1 cellular context compared by ENCODE assay signal in genomic region chr16:81314603-81315270, GRCh38.
A peak's percentile ranks its signal among the peaks of the same experiment; 100 is the strongest.
TF ChIP-seq lines count a peak whose summit lies in the region.

Gene GAN, plus strand, starts transcription at chr16:81314962. Its CDS starts 152 bp downstream, at chr16:81315114.

TF ChIP-seq in H1, 55 proteins besides CTCF, POLR2A, EP300 and RAD21:
- TF ChIP-seq ZNF274 (IDR thresholded peaks at IDR 0.05; ENCODE audit: borderline replicate concordance, extremely low read depth, low read length) (no peak), FOSL1 (IDR thresholded peaks at IDR 0.05; ENCODE audit: insufficient read depth, low read depth, low read length) (no peak), CEBPB (IDR thresholded peaks at IDR 0.05; ENCODE audit: low read depth, low read length) (no peak), JUN (IDR thresholded peaks at IDR 0.05; ENCODE audit: low read depth, low read length) (no peak), BCL11A (IDR thresholded peaks at IDR 0.05; ENCODE audit: low read depth in 2 of 2, low read length in 2 of 2) (no peak), HDAC2 (IDR thresholded peaks at IDR 0.05; ENCODE audit: borderline replicate concordance in 1 of 2, low read depth in 2 of 2, low read length in 2 of 2) (no peak; a peak in 1 of 4 replicates), TAF1 (IDR thresholded peaks at IDR 0.05; ENCODE audit: low read depth, low read length) (peak; percentile 92), RXRA (IDR thresholded peaks at IDR 0.05; ENCODE audit: insufficient read depth, low read depth, low read length) (no peak), SAP30 (IDR thresholded peaks at IDR 0.05; ENCODE audit: insufficient read depth, insufficient replicate concordance, low read length) (peak; percentile 83), EZH2 (IDR thresholded peaks at IDR 0.05; ENCODE audit: low read depth, low read length, severe bottlenecking) (no peak), JUND (IDR thresholded peaks at IDR 0.05; ENCODE audit: low read length) (0 out of 2 replicates have a peak, but pooled peaks have one; percentile 18), RNF2 (IDR thresholded peaks at IDR 0.05; ENCODE audit: borderline replicate concordance, low read depth, low read length, missing control alignments, poor library complexity, severe bottlenecking) (no peak), SIRT6 (IDR thresholded peaks at IDR 0.05; ENCODE audit: low read length) (no peak), TEAD4 (IDR thresholded peaks at IDR 0.05; ENCODE audit: low read depth, low read length) (no peak), YY1 (IDR thresholded peaks at IDR 0.05; ENCODE audit: low read depth, low read length) (peak; percentile 73), TCF12 (IDR thresholded peaks at IDR 0.05; ENCODE audit: low read depth, low read length) (no peak), MAX (IDR thresholded peaks at IDR 0.05) (peak; percentile 68), TBP (IDR thresholded peaks at IDR 0.05; ENCODE audit: low read depth, low read length) (peak; percentile 95), MAFK (IDR thresholded peaks at IDR 0.05; ENCODE audit: low read depth, low read length) (no peak), RFX5 (IDR thresholded peaks at IDR 0.05; ENCODE audit: borderline replicate concordance, low read depth, low read length) (no peak), SIX5 (IDR thresholded peaks at IDR 0.05; ENCODE audit: low read depth, low read length) (no peak), KDM4A (IDR thresholded peaks at IDR 0.05; ENCODE audit: low read depth, low read length, severe bottlenecking) (peak; percentile 99), BACH1 (IDR thresholded peaks at IDR 0.05; ENCODE audit: low read length) (no peak), EGR1 (IDR thresholded peaks at IDR 0.05; ENCODE audit: borderline replicate concordance, low read depth, low read length) (peak; percentile 86), SP1 (IDR thresholded peaks at IDR 0.05; ENCODE audit: low read depth, low read length) (peak; percentile 69; the same call in 1 of the 2 replicates), CREB1 (IDR thresholded peaks at IDR 0.05) (peak; percentile 99), POU5F1 (IDR thresholded peaks at IDR 0.05; ENCODE audit: low read depth, low read length) (no peak), E2F6 (IDR thresholded peaks at IDR 0.05) (peak; percentile 51), POLR2AphosphoS5 (IDR thresholded peaks at IDR 0.05; ENCODE audit: low read depth, low read length) (peak; percentile 91), ATF2 (IDR thresholded peaks at IDR 0.05; ENCODE audit: low read length) (no peak), CBX5 (IDR thresholded peaks at IDR 0.05; ENCODE audit: low read depth, low read length) (no peak), CHD7 (IDR thresholded peaks at IDR 0.05; ENCODE audit: insufficient replicate concordance, low read length) (no peak), NANOG (IDR thresholded peaks at IDR 0.05; ENCODE audit: insufficient read depth, low read depth, low read length, poor library complexity, severe bottlenecking) (no peak), CBX8 (IDR thresholded peaks at IDR 0.05; ENCODE audit: borderline replicate concordance, low read depth, low read length) (no peak), TAF7 (optimal IDR thresholded peaks at IDR 0.05; ENCODE audit: borderline replicate concordance, low read depth, low read length) (peak; percentile 87), CHD2 (IDR thresholded peaks at IDR 0.05; ENCODE audit: low read length) (peak; percentile 67), GTF2F1 (IDR thresholded peaks at IDR 0.05; ENCODE audit: borderline replicate concordance, low read depth, low read length) (no peak; the same call in 1 of the 2 replicates), ASH2L (IDR thresholded peaks at IDR 0.05; ENCODE audit: low read length) (peak; percentile 93), KDM5A (IDR thresholded peaks at IDR 0.05; ENCODE audit: low read length) (peak; percentile 48; the same call in 1 of the 2 replicates), PHF8 (conservative IDR thresholded peaks at IDR 0.05; ENCODE audit: low read depth, low read length) (peak; percentile 89), SP2 (IDR thresholded peaks at IDR 0.05; ENCODE audit: low read length) (no peak), ATF3 (IDR thresholded peaks at IDR 0.05; ENCODE audit: insufficient read depth, low read depth, low read length) (peak; percentile 91), GABPA (IDR thresholded peaks at IDR 0.05; ENCODE audit: borderline replicate concordance, insufficient read depth, low read length) (no peak), SUZ12 (IDR thresholded peaks at IDR 0.05; ENCODE audit: low read length) (no peak), BRCA1 (IDR thresholded peaks at IDR 0.05; ENCODE audit: low read depth, low read length) (no peak), SP4 (IDR thresholded peaks at IDR 0.05; ENCODE audit: low read length) (0 out of 2 replicates have a peak, but pooled peaks have one; percentile 28), KDM1A (IDR thresholded peaks at IDR 0.05; ENCODE audit: borderline replicate concordance, low read length) (peak; percentile 27; the same call in 1 of the 2 replicates), USF2 (IDR thresholded peaks at IDR 0.05; ENCODE audit: low read length) (peak; percentile 71), CTBP2 (IDR thresholded peaks at IDR 0.05; ENCODE audit: borderline replicate concordance, insufficient read depth, insufficient read length, low read length) (no peak), NRF1 (IDR thresholded peaks at IDR 0.05; ENCODE audit: low read depth, low read length) (no peak), HDAC6 (IDR thresholded peaks at IDR 0.05; ENCODE audit: low read depth, low read length) (no peak), RBBP5 (IDR thresholded peaks at IDR 0.05; ENCODE audit: borderline replicate concordance, low read depth, low read length) (peak; percentile 98; the same call in 1 of the 2 replicates), SIN3A (conservative IDR thresholded peaks at IDR 0.05 in 1 of 2, IDR thresholded peaks at IDR 0.05 in 1 of 2; ENCODE audit: low read depth in 1 of 2, low read length in 2 of 2) (peak in 1 of 2 experiments; percentile 87; a peak in 2 of 4 replicates), CHD1 (IDR thresholded peaks at IDR 0.05; ENCODE audit: low read depth, low read length) (no peak), SRF (IDR thresholded peaks at IDR 0.05; ENCODE audit: low read depth, low read length) (peak; percentile 82)
